ENCODE assay signal across 18 cellular contexts in genomic region chr2:56416500-56417176, GRCh38.
"Had no signal": no experiment of that assay in that cellular context is flagged by ENCODE, and none has a peak within 500 bp of the region (broad histone marks: within the 10 kb centered on the region; RNA-seq: fewer than 3 reads in every experiment).

No MANE protein-coding gene starts in this region.

- H3K4me2 ChIP-seq: neural progenitor cell had no signal

- H3K27me3 ChIP-seq: cardiac muscle cell, neural progenitor cell, sigmoid colon, stomach, testis, upper lobe of right lung had no signal

- DNase-seq: activated CD4-positive, alpha-beta T cell treated with anti-CD3 and anti-CD28 coated beads for 4 hours; activated CD8-positive, alpha-beta T cell treated with anti-CD3 and anti-CD28 coated beads for 36 hours; activated effector memory CD4-positive, alpha-beta T cell treated with Interleukin-2 at 50 U/mL for 16 hours; activated T-cell treated with anti-CD3 and anti-CD28 coated beads, Interleukin-2, amount 50 U/mL, for 4 hours; islet precursor cell; mammary epithelial cell; naive B cell; sigmoid colon; stimulated activated CD4-positive, alpha-beta T cell treated with anti-CD3 and anti-CD28 coated beads, Interleukin-1b, Interleukin-23, amount 100 ng/mL, for 48 hours; stomach; testis; upper lobe of right lung; WERI-Rb-1 had no signal

- H3K9ac ChIP-seq: neural progenitor cell had no signal

- ATAC-seq: activated CD8-positive, alpha-beta T cell treated with anti-CD3 and anti-CD28 coated beads for 36 hours; activated naive CD4-positive, alpha-beta T cell treated with anti-CD3 and anti-CD28 coated beads, Interleukin-2, amount 50 U/mL, for 72 hours; activated T-cell treated with anti-CD3 and anti-CD28 coated beads, Interleukin-2, amount 50 U/mL, for 4 hours; esophagus mucosa; left lobe of liver; upper lobe of right lung had no signal

- H3K27ac ChIP-seq: cardiac muscle cell, neural progenitor cell, sigmoid colon, stomach, testis, upper lobe of right lung, WERI-Rb-1 had no signal

- H3K4me3 ChIP-seq: cardiac muscle cell, neural progenitor cell, sigmoid colon, stomach, testis, upper lobe of right lung had no signal

- H3K4me1 ChIP-seq: neural progenitor cell, sigmoid colon, stomach, testis, upper lobe of right lung had no signal

- H3K9me3 ChIP-seq: sigmoid colon, testis, upper lobe of right lung had no signal

- H2AFZ ChIP-seq: neural progenitor cell had no signal

- H3K36me3 ChIP-seq: cardiac muscle cell, neural progenitor cell, sigmoid colon, stomach, upper lobe of right lung, WERI-Rb-1 had no signal
